8 cellular contexts compared by ENCODE assay signal in the genomic region with DNA sequence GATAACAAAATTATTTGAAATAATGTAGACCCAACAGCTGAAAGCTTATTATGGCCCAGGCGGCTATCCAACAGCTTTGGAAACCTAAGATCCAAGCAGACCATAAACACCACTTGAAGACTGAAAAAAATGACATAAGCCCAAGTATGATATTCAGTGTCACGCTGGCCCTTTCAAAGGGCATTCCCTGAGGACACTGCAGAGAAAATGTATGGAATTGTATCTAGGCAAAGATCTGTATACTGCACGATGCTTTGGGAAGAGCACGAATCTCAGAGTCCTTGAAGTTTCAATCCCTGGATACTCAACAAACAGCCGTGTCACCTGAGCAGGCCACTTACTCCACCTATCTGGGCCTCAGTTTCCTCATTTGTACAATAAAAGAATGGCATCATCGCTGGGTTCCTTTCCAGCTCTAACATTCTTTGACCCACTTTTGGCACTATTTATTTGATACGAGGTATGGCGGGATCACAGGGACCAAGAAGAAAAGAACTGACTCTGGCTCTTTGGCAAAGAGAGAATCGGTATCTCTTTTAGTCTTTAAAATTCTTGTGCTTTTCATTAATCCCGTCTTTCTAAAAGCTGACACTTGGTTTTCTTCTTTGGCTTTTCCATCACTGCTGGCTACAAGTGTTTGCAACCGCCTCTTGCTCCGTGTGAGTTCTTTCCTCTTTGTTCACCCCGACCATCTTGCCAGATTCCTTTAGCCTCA. TPM values are rescaled to one million over a fixed set of nuclear protein-coding genes. Genes with fewer than 3 reads are reported as not detected.
DNase-seq lines count a peak whose midpoint lies in the region; ATAC-seq and TF ChIP-seq lines count a peak whose summit lies in the region.

No MANE protein-coding gene starts in this region.

- no peak for DNase-seq in cardiac muscle cell (ENCODE audit: low read depth in 1 of 2, low spot score in 1 of 2)
- DNase-seq in Right ventricle myocardium inferior (ENCODE audit: missing footprints) = no peak
- DNase-seq in MCF 10A (ENCODE audit: unreplicated experiment) = no peak
- DNase-seq in mesenchymal stem cell = no peak
- DNase-seq in vagina (ENCODE audit: extremely low spot score in 2 of 2) = peak in 1 of 2 donors; percentile 31
- DNase-seq in NCI-H1105 (lab: John Stamatoyannopoulos, UW) = no peak
- no peak for DNase-seq in NOMO-1 treated with DMSO at 0.1 percent for 48 hours (lab: John Stamatoyannopoulos, UW; ENCODE audit: unreplicated experiment)

- H2AK5ac ChIP-seq in mesenchymal stem cell (ENCODE audit: low read length, severe bottlenecking) = no peak overlapping the region

- no peak overlapping the region for H2BK12ac ChIP-seq in mesenchymal stem cell (ENCODE audit: low read length in 2 of 2)

- no peak overlapping the region for H2BK5ac ChIP-seq in mesenchymal stem cell (ENCODE audit: low read depth, low read length, poor library complexity, severe bottlenecking)

- H3K9me3 ChIP-seq in cardiac muscle cell (ENCODE audit: low read depth) = no peaks in the 10 kb centered on the region
- H3K9me3 ChIP-seq in mesenchymal stem cell (ENCODE audit: control insufficient read depth, low read length) = no peaks in the 10 kb centered on the region
- H3K9me3 ChIP-seq in vagina = no peaks in the 10 kb centered on the region

- H3K27ac Mint-ChIP-seq in MCF 10A (ENCODE audit: low read depth, unreplicated experiment) = peak overlapping the region; percentile 52

- no peak overlapping the region for H2AFZ ChIP-seq in mesenchymal stem cell (ENCODE audit: low read depth, low read length)

- H3K4me3 Mint-ChIP-seq in MCF 10A (ENCODE audit: unreplicated experiment) = peak overlapping the region; percentile 84

- no peak overlapping the region for H2BK15ac ChIP-seq in mesenchymal stem cell (ENCODE audit: low read depth, poor library complexity, severe bottlenecking)

- POLR2A ChIA-PET in MCF 10A (lab: Yijun Ruan, JAX) = interaction anchor here (0.6 to 3.2 kb wide), 23 partner anchors 7 to 1124 kb away, joined by 3 to 19 read pairs (median 4); a partner anchor contains a TSS

- H3K4me3 ChIP-seq in cardiac muscle cell (peak overlapping the region; percentile 95), mesenchymal stem cell (ENCODE audit: insufficient read depth in 1 of 2, low read depth in 1 of 2, low read length in 2 of 2) (peak overlapping the region; percentile 90 to 95), vagina (peak overlapping the region; percentile 94 to 100)

- CTCF ChIA-PET in MCF 10A (lab: Yijun Ruan, JAX) = interaction anchor here (0.7 to 1.4 kb wide), 3 partner anchors 30 to 185 kb away, joined by 3 to 4 read pairs (median 3); no protein-coding TSS in a partner anchor

- no peaks in the 10 kb centered on the region for H3K27me3 ChIP-seq in cardiac muscle cell
- H3K27me3 ChIP-seq in mesenchymal stem cell (ENCODE audit: control insufficient read depth in 1 of 2, insufficient read depth in 1 of 2, low read length in 2 of 2) = no peaks in the 10 kb centered on the region
- no peaks in the 10 kb centered on the region for H3K27me3 ChIP-seq in vagina

- peak overlapping the region; percentile 84 for H3K27ac ChIP-seq in cardiac muscle cell
- H3K27ac ChIP-seq in mesenchymal stem cell (ENCODE audit: low read length, poor library complexity, severe bottlenecking) = no peak overlapping the region
- H3K27ac ChIP-seq in vagina = peak overlapping the region; percentile 97

- H3K23ac ChIP-seq in mesenchymal stem cell (ENCODE audit: low read length in 2 of 2) = no peak overlapping the region

- H3K14ac ChIP-seq in mesenchymal stem cell (ENCODE audit: low read length in 2 of 2) = no peak overlapping the region

- intact Hi-C loops in Right ventricle myocardium inferior (cut with DNase I) = loop anchor here (10.0 kb wide), 1 partner anchor 50 kb away; no protein-coding TSS in a partner anchor
- intact Hi-C loops in MCF 10A (cut with micrococcal nuclease) = no loop called here
- intact Hi-C loops in vagina (cut with DNase I) = no loop called here

- TSS peak; percentile 27 for BruUV-seq in MCF 10A (replicated peaks; lab: Mats Ljungman, UMichigan)

- H4K91ac ChIP-seq in mesenchymal stem cell (ENCODE audit: low read length) = no peak overlapping the region

- no peaks in the 10 kb centered on the region for H3K9me3 Mint-ChIP-seq in MCF 10A (ENCODE audit: unreplicated experiment)

- peaks cover 32% of the 10 kb centered on the region for H3K4me1 Mint-ChIP-seq in MCF 10A (ENCODE audit: insufficient read depth, unreplicated experiment)

- H3K27me3 Mint-ChIP-seq in MCF 10A (ENCODE audit: insufficient read depth, unreplicated experiment) = no peaks in the 10 kb centered on the region

- TF ChIP-seq POLR2A in vagina (IDR thresholded peaks at IDR 0.05) = no peak

- no peak overlapping the region for H2BK120ac ChIP-seq in mesenchymal stem cell (ENCODE audit: low read depth, low read length)

- peak overlapping the region in 1 of 2 experiments; percentile 47 for H3K18ac ChIP-seq in mesenchymal stem cell (ENCODE audit: low read depth in 1 of 2, low read length in 2 of 2)

- ATAC-seq in Right ventricle myocardium inferior = no peak
- ATAC-seq in HG03159 (IDR thresholded peaks at IDR 0.05; ENCODE audit: unreplicated experiment) = no peak

- H3K4ac ChIP-seq in mesenchymal stem cell (ENCODE audit: low read depth in 1 of 2, low read length in 2 of 2) = no peak overlapping the region

- 30% methylated on average over 13 of the region's 13 CpGs for WGBS in mesenchymal stem cell

- TF ChIP-seq CTCF in cardiac muscle cell (IDR thresholded peaks at IDR 0.05; ENCODE audit: low read depth, low read length) (no peak), MCF 10A (IDR thresholded peaks at IDR 0.05; ENCODE audit: unreplicated experiment) (no peak), vagina (IDR thresholded peaks at IDR 0.05) (no peak)

- H3K36me3 ChIP-seq in cardiac muscle cell (no peaks in the 10 kb centered on the region), mesenchymal stem cell (ENCODE audit: control insufficient read depth in 1 of 2, insufficient read depth in 2 of 2, low read depth in 1 of 2, low read length in 2 of 2) (no peaks in the 10 kb centered on the region), vagina (no peaks in the 10 kb centered on the region)

- H3K9ac ChIP-seq in mesenchymal stem cell (ENCODE audit: low read length) = peak overlapping the region; percentile 88

- peaks cover 10% of the 10 kb centered on the region for H3K79me1 ChIP-seq in mesenchymal stem cell (replicated peaks; ENCODE audit: low read length, poor library complexity, severe bottlenecking)

- H3K4me1 ChIP-seq in cardiac muscle cell (ENCODE audit: low read depth) (peaks cover 23% of the 10 kb centered on the region), mesenchymal stem cell (ENCODE audit: control insufficient read depth, insufficient read depth, low read depth, low read length) (peaks cover 10% of the 10 kb centered on the region), vagina (peaks cover 66% of the 10 kb centered on the region)

- peak overlapping the region; percentile 97 for H3K4me2 ChIP-seq in mesenchymal stem cell (ENCODE audit: low read length, poor library complexity, severe bottlenecking)

- no peak overlapping the region for H4K8ac ChIP-seq in mesenchymal stem cell (ENCODE audit: low read length)

- H3K36me3 Mint-ChIP-seq in MCF 10A (ENCODE audit: insufficient read depth, unreplicated experiment) = no peaks in the 10 kb centered on the region

RNA-seq across cellular contexts. Expression of a gene that starts 1.2 kb away (rescaled TPM):
- total RNA-seq in cardiac muscle cell = 35.8 and 62.4 TPM in 2 replicates
- 26.8 and 45.1 TPM in 2 replicates for polyA plus RNA-seq in cardiac muscle cell
- 32.9 TPM for total RNA-seq in Right ventricle myocardium inferior
- total RNA-seq in MCF 10A (2022) = 29.8 and 32.6 TPM in 2 replicates
- polyA plus RNA-seq in mesenchymal stem cell (2013, experiment 1 of 2) = 12.3 TPM
- polyA plus RNA-seq in mesenchymal stem cell (2013, experiment 2 of 2) = 11.9 TPM
- total RNA-seq in vagina = 74.6 TPM

RNA-seq across cellular contexts. Expression of a gene that starts 13.3 kb away (rescaled TPM):
- total RNA-seq in cardiac muscle cell = 6.8 and 12.2 TPM in 2 replicates
- polyA plus RNA-seq in cardiac muscle cell = 8.2 and 9.7 TPM in 2 replicates
- total RNA-seq in Right ventricle myocardium inferior = 14.6 TPM
- 1.0 and 1.7 TPM in 2 replicates for total RNA-seq in MCF 10A (2022)
- 4.0 TPM for polyA plus RNA-seq in mesenchymal stem cell (2013, experiment 1 of 2)
- polyA plus RNA-seq in mesenchymal stem cell (2013, experiment 2 of 2) = 3.2 TPM
- total RNA-seq in vagina = 38.3 TPM
